In the genomic region with DNA sequence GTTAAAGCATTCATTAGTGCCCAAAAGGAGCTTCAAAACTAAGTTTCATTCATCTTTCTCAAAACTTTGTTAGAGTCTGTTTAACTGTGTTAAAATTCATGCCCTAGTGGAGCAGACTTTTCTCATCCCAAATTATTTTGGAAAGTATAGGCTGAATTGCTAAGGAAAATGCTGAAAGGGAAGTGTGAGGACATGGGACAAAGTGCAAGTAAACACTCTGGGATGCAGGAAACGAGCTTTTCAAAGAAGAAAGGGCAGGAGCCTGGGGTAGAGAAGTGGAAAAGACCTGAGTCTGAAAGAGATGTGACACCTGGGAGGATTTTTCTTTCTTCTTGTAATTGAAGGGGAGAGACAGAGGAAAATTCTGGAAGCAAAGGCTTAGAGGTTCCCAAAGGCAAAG, we compare ENCODE assay signal across 9 cellular contexts.
"Had no signal": no experiment of that assay in that cellular context is flagged by ENCODE, and none has a peak within 500 bp of the region (broad histone marks: within the 10 kb centered on the region; RNA-seq: fewer than 3 reads in every experiment).

No MANE protein-coding gene starts in this region.

- FAIRE-seq: K562 had no signal

- H3K9ac ChIP-seq: GM23248 had no signal

- ATAC-seq: HCT116, K562 had no signal

- H2AFZ ChIP-seq: GM23248 had no signal

- H3K4me3 ChIP-seq: GM23248, HAP-1, K562 had no signal

- DNase-seq: GM23248, GOT3, H7, HFFc6, IMR-90, KG1 had no signal

- H3K4me1 ChIP-seq: HAP-1 had no signal

- H3K9me3 ChIP-seq: HAP-1 had no signal

- H3K36me3 ChIP-seq: HAP-1 had no signal

- H3K4me3 Mint-ChIP-seq: HFFc6 had no signal

- H3K27ac ChIP-seq: GM23248 had no signal

- H3K9me3 Mint-ChIP-seq: HFFc6 had no signal

- H3K27ac Mint-ChIP-seq: HFFc6 had no signal
